1 cellular context compared by ENCODE assay signal in the genomic region with DNA sequence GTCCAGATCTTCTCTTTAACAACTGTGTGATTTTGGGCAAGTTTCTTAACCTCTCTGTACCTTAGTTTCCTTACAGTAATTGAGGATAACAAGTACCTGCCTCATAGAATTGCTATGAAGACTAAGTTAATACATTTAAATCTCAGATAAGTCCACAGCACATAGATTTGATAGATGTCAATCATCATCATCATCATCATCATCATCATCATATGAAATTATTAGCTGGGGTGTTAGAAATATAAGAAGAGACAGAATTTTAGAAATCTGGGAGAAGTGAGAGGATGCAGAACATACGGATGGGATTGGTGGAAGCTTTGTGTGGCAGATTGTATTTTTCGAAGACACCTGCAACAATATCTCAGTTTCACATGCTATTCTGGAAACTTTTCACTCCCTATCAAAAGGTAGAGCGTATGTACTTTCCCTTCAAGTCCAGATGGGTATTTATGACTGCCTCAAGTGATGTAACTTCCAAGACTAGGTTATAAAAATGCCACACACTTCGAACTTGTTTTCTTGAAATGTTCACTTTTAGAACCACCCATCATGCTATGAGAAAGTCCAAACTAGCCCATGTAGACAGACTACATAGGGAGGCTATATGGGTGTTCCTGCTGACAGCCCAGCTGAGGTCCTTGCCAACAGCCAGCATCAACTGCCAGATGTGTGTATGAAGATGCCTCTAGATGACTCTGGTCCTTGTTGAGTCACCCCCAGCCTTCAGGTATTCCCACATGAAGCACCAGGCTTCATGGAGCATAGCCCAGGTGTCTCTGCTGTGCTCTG.
TF ChIP-seq lines count a peak whose summit lies in the region.

No MANE protein-coding gene starts in this region.

TF ChIP-seq in GM12878, 131 proteins besides CTCF, POLR2A, EP300 and RAD21 (continued from another document):
- TF ChIP-seq, protein P1, sequence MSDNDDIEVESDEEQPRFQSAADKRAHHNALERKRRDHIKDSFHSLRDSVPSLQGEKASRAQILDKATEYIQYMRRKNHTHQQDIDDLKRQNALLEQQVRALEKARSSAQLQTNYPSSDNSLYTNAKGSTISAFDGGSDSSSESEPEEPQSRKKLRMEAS (IDR thresholded peaks at IDR 0.05; ENCODE audit: low read depth, low read length), result no peak
- peak; percentile 17; the same call in 1 of the 2 replicates for TF ChIP-seq TCF12 (IDR thresholded peaks at IDR 0.05; ENCODE audit: low read depth, low read length)
- no peak for TF ChIP-seq ZNF217 (IDR thresholded peaks at IDR 0.05)
- peak; percentile 26; the same call in 1 of the 2 replicates for TF ChIP-seq RUNX3 (IDR thresholded peaks at IDR 0.05; ENCODE audit: low read length)
- TF ChIP-seq, protein P2, sequence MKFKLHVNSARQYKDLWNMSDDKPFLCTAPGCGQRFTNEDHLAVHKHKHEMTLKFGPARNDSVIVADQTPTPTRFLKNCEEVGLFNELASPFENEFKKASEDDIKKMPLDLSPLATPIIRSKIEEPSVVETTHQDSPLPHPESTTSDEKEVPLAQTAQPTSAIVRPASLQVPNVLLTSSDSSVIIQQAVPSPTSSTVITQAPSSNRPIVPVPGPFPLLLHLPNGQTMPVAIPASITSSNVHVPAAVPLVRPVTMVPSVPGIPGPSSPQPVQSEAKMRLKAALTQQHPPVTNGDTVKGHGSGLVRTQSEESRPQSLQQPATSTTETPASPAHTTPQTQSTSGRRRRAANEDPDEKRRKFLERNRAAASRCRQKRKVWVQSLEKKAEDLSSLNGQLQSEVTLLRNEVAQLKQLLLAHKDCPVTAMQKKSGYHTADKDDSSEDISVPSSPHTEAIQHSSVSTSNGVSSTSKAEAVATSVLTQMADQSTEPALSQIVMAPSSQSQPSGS (IDR thresholded peaks at IDR 0.05; ENCODE audit: low read length), result no peak
- TF ChIP-seq HDAC2 (IDR thresholded peaks at IDR 0.05), result no peak
- TF ChIP-seq WRNIP1 (IDR thresholded peaks at IDR 0.05; ENCODE audit: borderline replicate concordance, low read depth, low read length), result no peak
- TF ChIP-seq MEF2B (IDR thresholded peaks at IDR 0.05; ENCODE audit: partially characterized antibody, poor library complexity, severe bottlenecking), result peak; percentile 17
- no peak for TF ChIP-seq ZNF274 (IDR thresholded peaks at IDR 0.05; ENCODE audit: insufficient read depth, insufficient read length)
- no peak for TF ChIP-seq NR2F1 (conservative IDR thresholded peaks at IDR 0.05)
- no peak for TF ChIP-seq SIX5 (IDR thresholded peaks at IDR 0.05; ENCODE audit: low read depth, low read length, severe bottlenecking)
- TF ChIP-seq, protein P3, sequence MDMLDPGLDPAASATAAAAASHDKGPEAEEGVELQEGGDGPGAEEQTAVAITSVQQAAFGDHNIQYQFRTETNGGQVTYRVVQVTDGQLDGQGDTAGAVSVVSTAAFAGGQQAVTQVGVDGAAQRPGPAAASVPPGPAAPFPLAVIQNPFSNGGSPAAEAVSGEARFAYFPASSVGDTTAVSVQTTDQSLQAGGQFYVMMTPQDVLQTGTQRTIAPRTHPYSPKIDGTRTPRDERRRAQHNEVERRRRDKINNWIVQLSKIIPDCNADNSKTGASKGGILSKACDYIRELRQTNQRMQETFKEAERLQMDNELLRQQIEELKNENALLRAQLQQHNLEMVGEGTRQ (IDR thresholded peaks at IDR 0.05; ENCODE audit: borderline replicate concordance, low read depth, low read length), result no peak
- TF ChIP-seq YBX1 (IDR thresholded peaks at IDR 0.05), result no peak
- TF ChIP-seq, protein P4, sequence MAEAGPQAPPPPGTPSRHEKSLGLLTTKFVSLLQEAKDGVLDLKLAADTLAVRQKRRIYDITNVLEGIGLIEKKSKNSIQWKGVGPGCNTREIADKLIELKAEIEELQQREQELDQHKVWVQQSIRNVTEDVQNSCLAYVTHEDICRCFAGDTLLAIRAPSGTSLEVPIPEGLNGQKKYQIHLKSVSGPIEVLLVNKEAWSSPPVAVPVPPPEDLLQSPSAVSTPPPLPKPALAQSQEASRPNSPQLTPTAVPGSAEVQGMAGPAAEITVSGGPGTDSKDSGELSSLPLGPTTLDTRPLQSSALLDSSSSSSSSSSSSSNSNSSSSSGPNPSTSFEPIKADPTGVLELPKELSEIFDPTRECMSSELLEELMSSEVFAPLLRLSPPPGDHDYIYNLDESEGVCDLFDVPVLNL (IDR thresholded peaks at IDR 0.05; ENCODE audit: low read depth, low read length), result no peak
- no peak for TF ChIP-seq NBN (IDR thresholded peaks at IDR 0.05)
- TF ChIP-seq, protein P5, sequence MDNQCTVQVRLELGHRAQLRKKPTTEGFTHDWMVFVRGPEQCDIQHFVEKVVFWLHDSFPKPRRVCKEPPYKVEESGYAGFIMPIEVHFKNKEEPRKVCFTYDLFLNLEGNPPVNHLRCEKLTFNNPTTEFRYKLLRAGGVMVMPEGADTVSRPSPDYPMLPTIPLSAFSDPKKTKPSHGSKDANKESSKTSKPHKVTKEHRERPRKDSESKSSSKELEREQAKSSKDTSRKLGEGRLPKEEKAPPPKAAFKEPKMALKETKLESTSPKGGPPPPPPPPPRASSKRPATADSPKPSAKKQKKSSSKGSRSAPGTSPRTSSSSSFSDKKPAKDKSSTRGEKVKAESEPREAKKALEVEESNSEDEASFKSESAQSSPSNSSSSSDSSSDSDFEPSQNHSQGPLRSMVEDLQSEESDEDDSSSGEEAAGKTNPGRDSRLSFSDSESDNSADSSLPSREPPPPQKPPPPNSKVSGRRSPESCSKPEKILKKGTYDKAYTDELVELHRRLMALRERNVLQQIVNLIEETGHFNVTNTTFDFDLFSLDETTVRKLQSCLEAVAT (IDR thresholded peaks at IDR 0.05), result no peak
- peak; percentile 65; the same call in 1 of the 2 replicates for TF ChIP-seq NFIC (IDR thresholded peaks at IDR 0.05; ENCODE audit: low read depth, low read length)
- 0 out of 2 replicates have a peak, but pooled peaks have one; percentile 29 for TF ChIP-seq TCF7 (IDR thresholded peaks at IDR 0.05; ENCODE audit: borderline replicate concordance)
- TF ChIP-seq CEBPB (IDR thresholded peaks at IDR 0.05; ENCODE audit: borderline replicate concordance in 1 of 2, low read depth in 2 of 2, low read length in 2 of 2), result no peak
- no peak for TF ChIP-seq NR2C1 (IDR thresholded peaks at IDR 0.05)
- TF ChIP-seq TAF1 (IDR thresholded peaks at IDR 0.05; ENCODE audit: borderline replicate concordance, low read depth, low read length), result no peak
- no peak for TF ChIP-seq DPF2 (IDR thresholded peaks at IDR 0.05)
- TF ChIP-seq JUNB (IDR thresholded peaks at IDR 0.05), result peak; percentile 51; the same call in 1 of the 2 replicates
- no peak for TF ChIP-seq FOXK2 (IDR thresholded peaks at IDR 0.05)
